Comparison of ENCODE assay signal across 8 cellular contexts in the genomic region with DNA sequence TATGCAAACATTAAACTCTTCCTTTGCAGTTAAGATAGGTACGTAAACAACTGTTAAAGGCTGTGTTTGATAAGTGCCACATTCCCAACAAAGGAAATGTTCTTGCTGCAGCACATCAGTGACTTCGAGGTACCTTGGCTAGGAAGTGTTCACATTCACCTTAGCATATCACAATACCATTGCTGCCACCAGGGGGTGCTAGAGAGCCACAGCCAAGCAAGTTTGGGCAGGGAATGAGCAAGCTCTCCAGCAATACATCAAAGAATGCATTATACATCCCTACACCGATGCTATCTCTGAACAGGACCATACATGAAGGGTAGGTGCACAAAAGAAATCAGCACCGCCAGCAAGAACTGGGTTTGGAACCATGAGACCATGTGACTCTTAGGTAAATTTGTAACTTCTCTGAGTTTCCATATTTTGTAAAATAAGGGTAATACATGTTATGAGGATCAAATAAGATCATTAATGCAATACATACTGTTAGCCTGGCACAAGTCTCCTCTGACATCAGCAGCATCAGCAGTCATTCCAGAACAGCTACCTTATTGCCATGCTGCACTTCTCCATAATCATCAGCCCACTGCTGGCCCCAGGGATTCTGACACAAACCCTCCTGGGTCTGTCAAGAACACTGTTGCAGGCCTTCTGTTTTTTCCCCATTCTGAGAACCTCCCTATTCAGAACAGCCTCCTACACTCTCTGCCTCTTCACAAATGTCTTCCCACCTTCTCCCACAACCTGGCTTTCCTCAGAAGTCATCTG. TPM values are rescaled to one million over a fixed set of nuclear protein-coding genes. Genes with fewer than 3 reads are reported as not detected.
DNase-seq lines count a peak whose midpoint lies in the region; ATAC-seq and TF ChIP-seq lines count a peak whose summit lies in the region.

No MANE protein-coding gene starts in this region.

- no peak overlapping the region for H4K91ac ChIP-seq in trophoblast cell (ENCODE audit: low read depth, low read length)

- TF ChIP-seq CTCF in Loucy (conservative IDR thresholded peaks at IDR 0.05; ENCODE audit: low read length) = peak; percentile 96

- peaks cover 12% of the 10 kb centered on the region for H3K4me1 ChIP-seq in Loucy (ENCODE audit: insufficient read depth, low read length, poor library complexity, severe bottlenecking)
- H3K4me1 ChIP-seq in trophoblast cell (ENCODE audit: control insufficient read depth in 1 of 2, insufficient read depth in 2 of 2, low read length in 2 of 2) = peaks cover 8% of the 10 kb centered on the region in 2 experiments

- H3K4me3 ChIP-seq in Loucy (ENCODE audit: low read length, poor library complexity, severe bottlenecking) = no peak overlapping the region
- no peak overlapping the region for H3K4me3 ChIP-seq in trophoblast cell (ENCODE audit: low read depth, low read length)

- H2AFZ ChIP-seq in Loucy (ENCODE audit: low read length) = no peak overlapping the region
- H2AFZ ChIP-seq in trophoblast cell (ENCODE audit: insufficient read depth, low read length, poor library complexity) = no peak overlapping the region

- no peak overlapping the region for H2BK120ac ChIP-seq in trophoblast cell (ENCODE audit: insufficient read depth, low read length, poor library complexity)

- H3F3A ChIP-seq in Loucy (ENCODE audit: low read depth) = no peaks in the 10 kb centered on the region

- peaks cover 39% of the 10 kb centered on the region; the same call in 1 of the 2 replicates for H3K36me3 ChIP-seq in Loucy (ENCODE audit: insufficient read depth, low read length)
- H3K36me3 ChIP-seq in trophoblast cell (ENCODE audit: control insufficient read depth in 1 of 2, insufficient read depth in 2 of 2, low read length in 2 of 2) = peaks cover 3 to 4% of the 10 kb centered on the region in 2 experiments

- H3K27me3 ChIP-seq in Loucy (ENCODE audit: insufficient read depth, low read length, poor library complexity, severe bottlenecking) = no peaks in the 10 kb centered on the region
- no peaks in the 10 kb centered on the region for H3K27me3 ChIP-seq in trophoblast cell (ENCODE audit: insufficient read depth, low read length)

- ATAC-seq in GM21786 (IDR thresholded peaks at IDR 0.05; ENCODE audit: unreplicated experiment) = peak; percentile 76

- H3K14ac ChIP-seq in trophoblast cell (ENCODE audit: low read length) = no peak overlapping the region

- H3K79me2 ChIP-seq in Loucy (ENCODE audit: insufficient read depth, low read length) = 0 out of 2 replicates have a peak, but pooled peaks cover 3% of the 10 kb centered on the region
- no peaks in the 10 kb centered on the region for H3K79me2 ChIP-seq in trophoblast cell (ENCODE audit: control insufficient read depth, insufficient read depth, low read length, poor library complexity)

- DNase-seq in DMS53 (lab: John Stamatoyannopoulos, UW) = peak; percentile 82
- peak; percentile 88 for DNase-seq in SK-MEL-5 (ENCODE audit: low read depth, low spot score)
- DNase-seq in activated naive CD4-positive, alpha-beta T cell (lab: John Stamatoyannopoulos, UW) = peak; percentile 72 to 94 (median 85)
- peak; percentile 69 for DNase-seq in globus pallidus (ENCODE audit: low spot score)
- peak; percentile 83 to 96 for DNase-seq in trophoblast cell
- peak; percentile 90 for DNase-seq in ureter (ENCODE audit: low spot score)

- H4K8ac ChIP-seq in trophoblast cell (ENCODE audit: low read depth, low read length) = no peak overlapping the region

- no peak overlapping the region for H3K4ac ChIP-seq in trophoblast cell (ENCODE audit: low read depth, low read length)

- no peak overlapping the region for H3K18ac ChIP-seq in trophoblast cell (ENCODE audit: low read length)

- peaks cover 8% of the 10 kb centered on the region for H4K20me1 ChIP-seq in Loucy (ENCODE audit: insufficient read depth, low read length, poor library complexity, severe bottlenecking)

- H4K12ac ChIP-seq in trophoblast cell (ENCODE audit: low read depth, low read length) = no peak overlapping the region

- H2AK5ac ChIP-seq in trophoblast cell (ENCODE audit: low read length) = no peak overlapping the region

- peaks cover 2% of the 10 kb centered on the region for H3K79me1 ChIP-seq in trophoblast cell (ENCODE audit: low read length)

- no CpG with 5 or more reads among the region's 4 CpGs for WGBS in trophoblast cell (ENCODE audit: extremely low coverage, insufficient coverage, insufficient read length)

- H2BK12ac ChIP-seq in trophoblast cell (ENCODE audit: low read length) = no peak overlapping the region

- H3K27ac ChIP-seq in trophoblast cell (ENCODE audit: low read depth, low read length) = no peak overlapping the region

- in situ Hi-C loops in SK-MEL-5 (cut with HindIII; ENCODE audit: low pct_unique_long_range_greater_than_20kb, low sequenced_read_pairs) = loop anchor here (25.0 kb wide), 1 partner anchor 274 kb away; the partner anchor contains the start of genes ANAPC13 and CEP63

- H3K9me2 ChIP-seq in Loucy (replicated peaks; ENCODE audit: low read depth, low read length) = no peaks in the 10 kb centered on the region

- H3K9ac ChIP-seq in Loucy (ENCODE audit: low read depth, low read length, poor library complexity, severe bottlenecking) = no peak overlapping the region
- H3K9ac ChIP-seq in trophoblast cell (ENCODE audit: low read length) = no peak overlapping the region

- H3K4me2 ChIP-seq in Loucy (ENCODE audit: low read depth, low read length, poor library complexity, severe bottlenecking) (no peak overlapping the region), trophoblast cell (ENCODE audit: low read length) (no peak overlapping the region)

- H2BK5ac ChIP-seq in trophoblast cell (ENCODE audit: low read depth, low read length, poor library complexity) = no peak overlapping the region

- H3K9me3 ChIP-seq in Loucy (ENCODE audit: insufficient read depth, low read depth, low read length) (no peaks in the 10 kb centered on the region), trophoblast cell (ENCODE audit: insufficient read depth, low read depth, low read length) (no peaks in the 10 kb centered on the region)

- H3K23ac ChIP-seq in trophoblast cell (ENCODE audit: low read length) = no peak overlapping the region

RNA-seq across cellular contexts. Expression of gene RYK, which starts 37.6 kb away (rescaled TPM):
- 72.1 and 79.0 TPM in 2 replicates for total RNA-seq in SK-MEL-5 (2014; rRNA removed; shearing (Covaris generic))
- polyA plus RNA-seq in SK-MEL-5 (2015; cell fraction: cytosol; rRNA removed) = 45.9 and 55.5 TPM in 2 replicates
- 206 and 233 TPM in 2 replicates for polyA plus RNA-seq in SK-MEL-5 (2015; cell fraction: nucleus; rRNA removed)
- polyA plus RNA-seq in trophoblast cell (2013) = 52.2 and 52.9 TPM in 2 replicates
- 78.4 TPM for total RNA-seq in ureter
